In the genomic region with DNA sequence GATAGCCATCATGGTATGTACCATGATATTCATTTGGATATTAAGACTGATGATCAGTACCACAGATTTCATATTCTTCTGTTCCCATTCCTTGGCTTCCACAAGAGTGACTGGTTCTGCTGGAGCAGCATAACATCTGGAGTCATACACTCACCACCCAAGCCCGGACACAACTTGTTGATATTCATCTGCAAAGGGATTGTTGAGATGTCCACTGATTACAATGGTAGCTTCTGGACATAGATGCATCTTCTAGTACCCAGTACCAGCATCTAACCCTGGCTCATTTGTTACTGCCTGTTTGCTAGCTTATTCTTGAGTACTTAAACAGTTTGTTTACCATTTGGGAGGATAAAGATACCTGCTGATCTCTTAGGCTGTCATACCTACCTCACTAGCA, we compare ENCODE assay signal across 24 cellular contexts.
"Had no signal": no experiment of that assay in that cellular context is flagged by ENCODE, and none has a peak within 500 bp of the region (broad histone marks: within the 10 kb centered on the region; RNA-seq: fewer than 3 reads in every experiment).

No MANE protein-coding gene starts in this region.

- FAIRE-seq: astrocyte, bronchial epithelial cell, frontal cortex had no signal

- H3K27me3 Mint-ChIP-seq: activated B cell treated with CpG ODN at 0.5 μM for 24 hours; activated T-helper 17 cell treated with anti-CD3 and anti-CD28 coated beads, Interleukin-2, amount 50 U/mL, for 72 hours had no signal

- H3K4me1 Mint-ChIP-seq: activated B cell treated with CpG ODN at 0.5 μM for 24 hours; central memory CD8-positive, alpha-beta T cell had no signal

- H3K27ac Mint-ChIP-seq: activated B cell treated with CpG ODN at 0.5 μM for 24 hours; activated CD8-positive, alpha-beta T cell treated with anti-CD3 and anti-CD28 coated beads for 36 hours; activated naive CD8-positive, alpha-beta T cell; activated T-helper 17 cell treated with anti-CD3 and anti-CD28 coated beads, Interleukin-2, amount 50 U/mL, for 72 hours; dendritic cell treated with granulocyte-macrophage colony-stimulating factor and Interleukin-4, amounts not matched to agents 40 ng/mL and 50 ng/mL, for 4 days; endodermal cell had no signal

- DNase-seq: activated B cell treated with CpG ODN at 0.5 μM for 24 hours; activated CD8-positive, alpha-beta memory T cell treated with anti-CD3 and anti-CD28 coated beads for 24 hours; activated effector memory CD4-positive, alpha-beta T cell treated with Interleukin-2 at 50 U/mL for 16 hours; activated gamma-delta T cell treated with Interleukin-2 at 50 U/mL for 16 hours; activated T-cell treated with anti-CD3 and anti-CD28 coated beads, Interleukin-2, amount 50 U/mL, for 4 hours; amniotic stem cell; anterior cingulate cortex; brain microvascular endothelial cell; dorsolateral prefrontal cortex; head of caudate nucleus; hippocampal formation had no signal

- H3K9me3 Mint-ChIP-seq: central memory CD8-positive, alpha-beta T cell had no signal

- H3K36me3 ChIP-seq: brain microvascular endothelial cell had no signal

- H3K4me3 Mint-ChIP-seq: activated B cell treated with CpG ODN at 0.5 μM for 24 hours; activated CD8-positive, alpha-beta T cell treated with anti-CD3 and anti-CD28 coated beads for 36 hours; activated naive CD8-positive, alpha-beta T cell; activated T-cell treated with anti-CD3 and anti-CD28 coated beads, Interleukin-2, amount 50 U/mL, for 4 hours; activated T-helper 17 cell treated with anti-CD3 and anti-CD28 coated beads, Interleukin-2, amount 50 U/mL, for 72 hours; central memory CD8-positive, alpha-beta T cell; dendritic cell treated with granulocyte-macrophage colony-stimulating factor and Interleukin-4, amounts not matched to agents 40 ng/mL and 50 ng/mL, for 4 days; endodermal cell had no signal

- H3K27me3 ChIP-seq: brain microvascular endothelial cell had no signal

- H3K4me3 ChIP-seq: coronary artery, dorsolateral prefrontal cortex had no signal

- H3K27ac ChIP-seq: brain microvascular endothelial cell, coronary artery, dorsolateral prefrontal cortex, VCaP had no signal

- ATAC-seq: activated CD4-positive, CD25-positive, alpha-beta regulatory T cell treated with anti-CD3 and anti-CD28 coated beads, Interleukin-2, amount 50 U/mL, for 24 hours; activated T-cell treated with anti-CD3 and anti-CD28 coated beads, Interleukin-2, amount 50 U/mL, for 4 hours; activated T-helper 17 cell treated with anti-CD3 and anti-CD28 coated beads, Interleukin-2, amount 50 U/mL, for 72 hours; esophagus mucosa had no signal
